Comparison of ENCODE assay signal across 8 cellular contexts in genomic region chr10:103396789-103397087, GRCh38. TPM values are rescaled to one million over a fixed set of nuclear protein-coding genes. Genes with fewer than 3 reads are reported as not detected.
DNase-seq lines count a peak whose midpoint lies in the region; ATAC-seq and TF ChIP-seq lines count a peak whose summit lies in the region.

No MANE protein-coding gene starts in this region.

- CTCF ChIA-PET in activated CD4-positive, alpha-beta T cell treated with anti-CD3 and anti-CD28 coated beads, Interleukin-2, amount 10 ng/mL, durations not matched to agents 7 days and 5 days (lab: Charles Lee), result interaction anchor here (1.0 to 1.1 kb wide), 2 partner anchors 27 to 74 kb away, joined by 3 read pairs; no protein-coding TSS in a partner anchor

- 1 to 6% methylated on average over 7 to 8 of the region's 8 CpGs for WGBS in testis, 2 donors

- no peak for DNase-seq in activated CD4-positive, alpha-beta T cell treated with anti-CD3 and anti-CD28 coated beads, Interleukin-2, amount 10 ng/mL, durations not matched to agents 7 days and 5 days
- DNase-seq in activated CD4-positive, alpha-beta T cell treated with anti-CD3 and anti-CD28 coated beads, Interleukin-2, amount 50 U/mL, for 4 hours, result no peak
- no peak for DNase-seq in kidney epithelial cell (ENCODE audit: low read depth)
- no peak for DNase-seq in testis
- DNase-seq in KBM-7, result no peak

- H3K9me3 Mint-ChIP-seq in activated CD4-positive, alpha-beta T cell treated with anti-CD3 and anti-CD28 coated beads, Interleukin-2, amount 10 ng/mL, durations not matched to agents 7 days and 5 days, result no peaks in the 10 kb centered on the region
- no peaks in the 10 kb centered on the region for H3K9me3 Mint-ChIP-seq in activated naive CD8-positive, alpha-beta T cell (ENCODE audit: low read depth)

- TF ChIP-seq CTCF in kidney epithelial cell (IDR thresholded peaks at IDR 0.05; ENCODE audit: insufficient read depth, low read length, poor library complexity, severe bottlenecking) (no peak), testis (IDR thresholded peaks at IDR 0.05) (no peak)

- H3K4me3 ChIP-seq in kidney epithelial cell (ENCODE audit: low read depth, low read length), result peak overlapping the region; percentile 86
- H3K4me3 ChIP-seq in testis, result peak overlapping the region; percentile 91 to 96

- peak overlapping the region; percentile 48 to 80 for H3K27ac ChIP-seq in testis

- in situ Hi-C loops in KBM-7 (cut with MboI; ENCODE audit: low pct_unique_long_range_greater_than_20kb, low sequenced_read_pairs), result no loop called here

- H3K4me3 Mint-ChIP-seq in activated CD4-positive, alpha-beta T cell treated with anti-CD3 and anti-CD28 coated beads, Interleukin-2, amount 10 ng/mL, durations not matched to agents 7 days and 5 days, result peak overlapping the region; percentile 91
- peak overlapping the region; percentile 99 for H3K4me3 Mint-ChIP-seq in activated naive CD8-positive, alpha-beta T cell

- no peak for TF ChIP-seq POLR2A in testis (IDR thresholded peaks at IDR 0.05)

- peaks cover 2% of the 10 kb centered on the region for H3K36me3 ChIP-seq in kidney epithelial cell (ENCODE audit: control insufficient read depth, insufficient read depth, low read length)
- no peaks in the 10 kb centered on the region for H3K36me3 ChIP-seq in testis (ENCODE audit: low read depth, missing control alignments)

- peaks cover 36% of the 10 kb centered on the region for H3K36me3 Mint-ChIP-seq in activated CD4-positive, alpha-beta T cell treated with anti-CD3 and anti-CD28 coated beads, Interleukin-2, amount 10 ng/mL, durations not matched to agents 7 days and 5 days (ENCODE audit: low read depth)
- peaks cover 11% of the 10 kb centered on the region for H3K36me3 Mint-ChIP-seq in activated naive CD8-positive, alpha-beta T cell

- H3K27me3 ChIP-seq in kidney epithelial cell (ENCODE audit: control insufficient read depth, insufficient read depth, low read length) (no peaks in the 10 kb centered on the region), testis (no peaks in the 10 kb centered on the region)

- H3K4me1 ChIP-seq in testis, result peaks cover 19% of the 10 kb centered on the region

- H3K27me3 Mint-ChIP-seq in activated CD4-positive, alpha-beta T cell treated with anti-CD3 and anti-CD28 coated beads, Interleukin-2, amount 10 ng/mL, durations not matched to agents 7 days and 5 days, result no peaks in the 10 kb centered on the region
- H3K27me3 Mint-ChIP-seq in activated naive CD8-positive, alpha-beta T cell, result no peaks in the 10 kb centered on the region

- ATAC-seq in GM19351 (IDR thresholded peaks at IDR 0.05; ENCODE audit: unreplicated experiment), result no peak
- no peak for ATAC-seq in HG03469 (IDR thresholded peaks at IDR 0.05; ENCODE audit: unreplicated experiment)

- peak overlapping the region; percentile 93 for H3K27ac Mint-ChIP-seq in activated CD4-positive, alpha-beta T cell treated with anti-CD3 and anti-CD28 coated beads, Interleukin-2, amount 10 ng/mL, durations not matched to agents 7 days and 5 days
- peak overlapping the region; percentile 95 for H3K27ac Mint-ChIP-seq in activated naive CD8-positive, alpha-beta T cell

- POLR2A ChIA-PET in activated CD4-positive, alpha-beta T cell treated with anti-CD3 and anti-CD28 coated beads, Interleukin-2, amount 10 ng/mL, durations not matched to agents 7 days and 5 days (lab: Charles Lee), result interaction anchor here (0.6 kb wide), 1 partner anchor 94 kb away, joined by 3 read pairs; no protein-coding TSS in a partner anchor

- H3K9me3 ChIP-seq in testis, result no peaks in the 10 kb centered on the region

- peaks cover 56% of the 10 kb centered on the region for H3K4me1 Mint-ChIP-seq in activated CD4-positive, alpha-beta T cell treated with anti-CD3 and anti-CD28 coated beads, Interleukin-2, amount 10 ng/mL, durations not matched to agents 7 days and 5 days
- peaks cover 56% of the 10 kb centered on the region for H3K4me1 Mint-ChIP-seq in activated naive CD8-positive, alpha-beta T cell (ENCODE audit: low read depth)

- intact Hi-C loops in testis (cut with DNase I; ENCODE audit: low total_unique reads), result no loop called here

RNA-seq across cellular contexts. Expression of gene PDCD11, which starts 0.3 kb away (rescaled TPM):
- total RNA-seq in activated CD4-positive, alpha-beta T cell treated with anti-CD3 and anti-CD28 coated beads, Interleukin-2, amount 10 ng/mL, durations not matched to agents 7 days and 5 days, result 10 to 100 TPM; 43.4 to 51.8 TPM
- total RNA-seq in kidney epithelial cell (49.2 and 53.0 TPM in 2 replicates), testis (10 to 100 TPM; 50.7 to 54.9 TPM)
- 47.3 TPM for polyA plus RNA-seq in testis (ENCODE audit: insufficient read depth, low read depth, low replicate concordance)

RNA-seq across cellular contexts. Expression of gene ATP5MK, which starts 0.5 kb away (rescaled TPM):
- 100 to 1,000 TPM; 260 to 276 TPM for total RNA-seq in activated CD4-positive, alpha-beta T cell treated with anti-CD3 and anti-CD28 coated beads, Interleukin-2, amount 10 ng/mL, durations not matched to agents 7 days and 5 days
- total RNA-seq in kidney epithelial cell (384 and 433 TPM in 2 replicates), testis (100 to 1,000 TPM; 175 to 193 TPM)
- polyA plus RNA-seq in testis (ENCODE audit: insufficient read depth, low read depth, low replicate concordance), result 280 TPM

RNA-seq across cellular contexts. Expression of gene TAF5, which starts 29.0 kb away (rescaled TPM):
- total RNA-seq in activated CD4-positive, alpha-beta T cell treated with anti-CD3 and anti-CD28 coated beads, Interleukin-2, amount 10 ng/mL, durations not matched to agents 7 days and 5 days, result 10 to 100 TPM; 13.2 to 15.1 TPM
- total RNA-seq in kidney epithelial cell (2.6 and 3.8 TPM in 2 replicates), testis (10 to 100 TPM; 26.3 to 29.1 TPM)
- polyA plus RNA-seq in testis (ENCODE audit: insufficient read depth, low read depth, low replicate concordance), result 19.7 TPM

RNA-seq across cellular contexts. Expression of gene PCGF6, which starts 45.8 kb away (rescaled TPM):
- total RNA-seq in activated CD4-positive, alpha-beta T cell treated with anti-CD3 and anti-CD28 coated beads, Interleukin-2, amount 10 ng/mL, durations not matched to agents 7 days and 5 days, result 10 to 100 TPM; 12.2 to 13.0 TPM
- 9.2 and 13.3 TPM in 2 replicates for total RNA-seq in kidney epithelial cell
- 10 to 100 TPM; 15.7 to 23.2 TPM for total RNA-seq in testis
- 15.9 TPM for polyA plus RNA-seq in testis (ENCODE audit: insufficient read depth, low read depth, low replicate concordance)

RNA-seq across cellular contexts. Expression of gene CALHM2, which starts 55.4 kb away (rescaled TPM):
- 100 to 1,000 TPM in 1 of 2 experiments, 10 to 100 TPM in 1; 89.6 to 109 TPM for total RNA-seq in activated CD4-positive, alpha-beta T cell treated with anti-CD3 and anti-CD28 coated beads, Interleukin-2, amount 10 ng/mL, durations not matched to agents 7 days and 5 days
- total RNA-seq in kidney epithelial cell (0.07 and 0.25 TPM in 2 replicates), testis (10 to 100 TPM; 53.1 to 78.6 TPM)
- 43.5 TPM for polyA plus RNA-seq in testis (ENCODE audit: insufficient read depth, low read depth, low replicate concordance)
